In the genomic region with DNA sequence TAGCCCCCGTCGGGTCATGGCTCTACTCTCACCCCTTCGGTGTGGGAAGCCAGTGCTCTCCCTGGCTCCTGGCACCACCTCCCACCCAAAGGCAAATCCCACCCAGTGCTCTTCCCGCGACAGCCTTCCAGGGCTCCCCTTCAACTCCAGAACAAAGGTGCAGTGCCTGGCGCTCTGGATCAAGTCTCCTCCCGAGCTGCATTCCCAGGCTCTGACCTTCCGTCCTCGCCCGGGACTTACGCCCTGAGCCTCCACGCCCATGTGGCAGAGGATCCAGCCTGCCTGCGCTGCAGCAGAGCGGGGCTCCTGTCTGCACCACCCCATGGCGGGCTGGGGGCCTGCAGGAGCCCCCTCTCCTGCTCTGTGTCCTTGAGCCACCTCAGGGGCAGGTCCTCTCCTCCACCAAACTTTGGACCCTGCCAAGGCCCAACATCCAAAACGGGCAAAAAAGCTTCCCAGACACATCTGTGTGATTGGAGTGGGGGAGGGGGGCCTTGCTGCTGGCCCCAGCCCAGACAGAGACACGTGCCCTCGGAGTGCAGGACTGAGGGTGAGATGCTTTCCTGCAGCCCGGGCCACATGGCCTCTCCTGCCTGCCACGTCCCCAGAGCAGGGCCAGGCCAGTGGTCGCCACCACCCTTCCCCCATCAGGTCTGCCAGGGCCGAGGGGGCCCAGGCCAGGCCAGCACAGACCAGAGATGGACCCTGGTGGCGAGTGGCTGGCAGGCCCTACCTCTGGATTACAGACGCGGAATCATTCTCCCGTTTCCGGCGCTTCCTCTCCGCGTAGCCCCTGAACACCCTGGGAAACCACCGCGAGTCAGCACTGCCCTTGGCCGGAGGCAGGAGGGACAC, we compare ENCODE assay signal across 1 cellular context.
A peak's percentile ranks its signal among the peaks of the same experiment; 100 is the strongest.
TF ChIP-seq lines count a peak whose summit lies in the region.

No MANE protein-coding gene starts in this region.

TF ChIP-seq in HepG2, 621 proteins besides CTCF, POLR2A, EP300 and RAD21 (continued from another document and continues in another):
- TF ChIP-seq TCF12 (IDR thresholded peaks at IDR 0.05) (no peak), TCF12 (CRISPR knock-in tag; IDR thresholded peaks at IDR 0.05) (peak; percentile 74; the same call in 1 of the 2 replicates), ZNF333 (CRISPR knock-in tag; IDR thresholded peaks at IDR 0.05; ENCODE audit: borderline replicate concordance) (no peak), PLRG1 (conservative IDR thresholded peaks at IDR 0.05) (no peak), LRRFIP1 (CRISPR knock-in tag; conservative IDR thresholded peaks at IDR 0.05) (no peak), ZNF512 (CRISPR knock-in tag; IDR thresholded peaks at IDR 0.05) (0 out of 2 replicates have a peak, but pooled peaks have one; percentile 18), CHD2 (IDR thresholded peaks at IDR 0.05; ENCODE audit: low read depth, low read length) (peak; percentile 47; the same call in 1 of the 2 replicates), PRDM10 (CRISPR knock-in tag; IDR thresholded peaks at IDR 0.05; ENCODE audit: low read depth) (peak; percentile 36; the same call in 1 of the 2 replicates), MED1 (CRISPR knock-in tag; IDR thresholded peaks at IDR 0.05) (peak; percentile 95), ZBTB46 (CRISPR knock-in tag; IDR thresholded peaks at IDR 0.05; ENCODE audit: borderline replicate concordance) (no peak), ZBTB3 (CRISPR knock-in tag; IDR thresholded peaks at IDR 0.05; ENCODE audit: borderline replicate concordance, low read depth) (0 out of 2 replicates have a peak, but pooled peaks have one; percentile 38), CCDC6 (CRISPR knock-in tag; IDR thresholded peaks at IDR 0.05) (no peak), ZNF256 (CRISPR knock-in tag; conservative IDR thresholded peaks at IDR 0.05) (no peak), NR1H2 (CRISPR knock-in tag; IDR thresholded peaks at IDR 0.05; ENCODE audit: borderline replicate concordance, low read depth) (no peak), GTF3A (CRISPR knock-in tag; conservative IDR thresholded peaks at IDR 0.05) (no peak), SMYD3 (CRISPR knock-in tag; IDR thresholded peaks at IDR 0.05) (no peak; the same call in 1 of the 2 replicates), ZNF512B (CRISPR knock-in tag; IDR thresholded peaks at IDR 0.05; ENCODE audit: borderline replicate concordance) (no peak), ZNF7 (CRISPR knock-in tag; IDR thresholded peaks at IDR 0.05) (peak; percentile 13; the same call in 1 of the 2 replicates), HDAC2 (CRISPR knock-in tag; IDR thresholded peaks at IDR 0.05) (peak; percentile 84; the same call in 1 of the 2 replicates), SMARCC2 (IDR thresholded peaks at IDR 0.05) (no peak), PHF5A (CRISPR knock-in tag; IDR thresholded peaks at IDR 0.05; ENCODE audit: low read depth, unreplicated experiment) (peak; percentile 83)
- TF ChIP-seq, protein P1, sequence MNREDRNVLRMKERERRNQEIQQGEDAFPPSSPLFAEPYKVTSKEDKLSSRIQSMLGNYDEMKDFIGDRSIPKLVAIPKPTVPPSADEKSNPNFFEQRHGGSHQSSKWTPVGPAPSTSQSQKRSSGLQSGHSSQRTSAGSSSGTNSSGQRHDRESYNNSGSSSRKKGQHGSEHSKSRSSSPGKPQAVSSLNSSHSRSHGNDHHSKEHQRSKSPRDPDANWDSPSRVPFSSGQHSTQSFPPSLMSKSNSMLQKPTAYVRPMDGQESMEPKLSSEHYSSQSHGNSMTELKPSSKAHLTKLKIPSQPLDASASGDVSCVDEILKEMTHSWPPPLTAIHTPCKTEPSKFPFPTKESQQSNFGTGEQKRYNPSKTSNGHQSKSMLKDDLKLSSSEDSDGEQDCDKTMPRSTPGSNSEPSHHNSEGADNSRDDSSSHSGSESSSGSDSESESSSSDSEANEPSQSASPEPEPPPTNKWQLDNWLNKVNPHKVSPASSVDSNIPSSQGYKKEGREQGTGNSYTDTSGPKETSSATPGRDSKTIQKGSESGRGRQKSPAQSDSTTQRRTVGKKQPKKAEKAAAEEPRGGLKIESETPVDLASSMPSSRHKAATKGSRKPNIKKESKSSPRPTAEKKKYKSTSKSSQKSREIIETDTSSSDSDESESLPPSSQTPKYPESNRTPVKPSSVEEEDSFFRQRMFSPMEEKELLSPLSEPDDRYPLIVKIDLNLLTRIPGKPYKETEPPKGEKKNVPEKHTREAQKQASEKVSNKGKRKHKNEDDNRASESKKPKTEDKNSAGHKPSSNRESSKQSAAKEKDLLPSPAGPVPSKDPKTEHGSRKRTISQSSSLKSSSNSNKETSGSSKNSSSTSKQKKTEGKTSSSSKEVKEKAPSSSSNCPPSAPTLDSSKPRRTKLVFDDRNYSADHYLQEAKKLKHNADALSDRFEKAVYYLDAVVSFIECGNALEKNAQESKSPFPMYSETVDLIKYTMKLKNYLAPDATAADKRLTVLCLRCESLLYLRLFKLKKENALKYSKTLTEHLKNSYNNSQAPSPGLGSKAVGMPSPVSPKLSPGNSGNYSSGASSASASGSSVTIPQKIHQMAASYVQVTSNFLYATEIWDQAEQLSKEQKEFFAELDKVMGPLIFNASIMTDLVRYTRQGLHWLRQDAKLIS (CRISPR knock-in tag; IDR thresholded peaks at IDR 0.05) = 0 out of 2 replicates have a peak, but pooled peaks have one; percentile 61
- TF ChIP-seq, protein P2, sequence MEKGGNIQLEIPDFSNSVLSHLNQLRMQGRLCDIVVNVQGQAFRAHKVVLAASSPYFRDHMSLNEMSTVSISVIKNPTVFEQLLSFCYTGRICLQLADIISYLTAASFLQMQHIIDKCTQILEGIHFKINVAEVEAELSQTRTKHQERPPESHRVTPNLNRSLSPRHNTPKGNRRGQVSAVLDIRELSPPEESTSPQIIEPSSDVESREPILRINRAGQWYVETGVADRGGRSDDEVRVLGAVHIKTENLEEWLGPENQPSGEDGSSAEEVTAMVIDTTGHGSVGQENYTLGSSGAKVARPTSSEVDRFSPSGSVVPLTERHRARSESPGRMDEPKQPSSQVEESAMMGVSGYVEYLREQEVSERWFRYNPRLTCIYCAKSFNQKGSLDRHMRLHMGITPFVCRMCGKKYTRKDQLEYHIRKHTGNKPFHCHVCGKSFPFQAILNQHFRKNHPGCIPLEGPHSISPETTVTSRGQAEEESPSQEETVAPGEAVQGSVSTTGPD (CRISPR knock-in tag; IDR thresholded peaks at IDR 0.05) = 0 out of 2 replicates have a peak, but pooled peaks have one; percentile 15
- TF ChIP-seq, protein P3, sequence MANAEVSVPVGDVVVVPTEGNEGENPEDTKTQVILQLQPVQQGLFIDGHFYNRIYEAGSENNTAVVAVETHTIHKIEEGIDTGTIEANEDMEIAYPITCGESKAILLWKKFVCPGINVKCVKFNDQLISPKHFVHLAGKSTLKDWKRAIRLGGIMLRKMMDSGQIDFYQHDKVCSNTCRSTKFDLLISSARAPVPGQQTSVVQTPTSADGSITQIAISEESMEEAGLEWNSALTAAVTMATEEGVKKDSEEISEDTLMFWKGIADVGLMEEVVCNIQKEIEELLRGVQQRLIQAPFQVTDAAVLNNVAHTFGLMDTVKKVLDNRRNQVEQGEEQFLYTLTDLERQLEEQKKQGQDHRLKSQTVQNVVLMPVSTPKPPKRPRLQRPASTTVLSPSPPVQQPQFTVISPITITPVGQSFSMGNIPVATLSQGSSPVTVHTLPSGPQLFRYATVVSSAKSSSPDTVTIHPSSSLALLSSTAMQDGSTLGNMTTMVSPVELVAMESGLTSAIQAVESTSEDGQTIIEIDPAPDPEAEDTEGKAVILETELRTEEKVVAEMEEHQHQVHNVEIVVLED (CRISPR knock-in tag; IDR thresholded peaks at IDR 0.05; ENCODE audit: borderline replicate concordance) = peak; percentile 54; the same call in 1 of the 2 replicates
- TF ChIP-seq, protein P4, sequence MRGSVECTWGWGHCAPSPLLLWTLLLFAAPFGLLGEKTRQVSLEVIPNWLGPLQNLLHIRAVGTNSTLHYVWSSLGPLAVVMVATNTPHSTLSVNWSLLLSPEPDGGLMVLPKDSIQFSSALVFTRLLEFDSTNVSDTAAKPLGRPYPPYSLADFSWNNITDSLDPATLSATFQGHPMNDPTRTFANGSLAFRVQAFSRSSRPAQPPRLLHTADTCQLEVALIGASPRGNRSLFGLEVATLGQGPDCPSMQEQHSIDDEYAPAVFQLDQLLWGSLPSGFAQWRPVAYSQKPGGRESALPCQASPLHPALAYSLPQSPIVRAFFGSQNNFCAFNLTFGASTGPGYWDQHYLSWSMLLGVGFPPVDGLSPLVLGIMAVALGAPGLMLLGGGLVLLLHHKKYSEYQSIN (CRISPR knock-in tag; IDR thresholded peaks at IDR 0.05; ENCODE audit: borderline replicate concordance) = no peak
- TF ChIP-seq, protein P5, sequence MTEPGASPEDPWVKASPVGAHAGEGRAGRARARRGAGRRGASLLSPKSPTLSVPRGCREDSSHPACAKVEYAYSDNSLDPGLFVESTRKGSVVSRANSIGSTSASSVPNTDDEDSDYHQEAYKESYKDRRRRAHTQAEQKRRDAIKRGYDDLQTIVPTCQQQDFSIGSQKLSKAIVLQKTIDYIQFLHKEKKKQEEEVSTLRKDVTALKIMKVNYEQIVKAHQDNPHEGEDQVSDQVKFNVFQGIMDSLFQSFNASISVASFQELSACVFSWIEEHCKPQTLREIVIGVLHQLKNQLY (CRISPR knock-in tag; IDR thresholded peaks at IDR 0.05) = peak; percentile 97
